In the genomic region with DNA sequence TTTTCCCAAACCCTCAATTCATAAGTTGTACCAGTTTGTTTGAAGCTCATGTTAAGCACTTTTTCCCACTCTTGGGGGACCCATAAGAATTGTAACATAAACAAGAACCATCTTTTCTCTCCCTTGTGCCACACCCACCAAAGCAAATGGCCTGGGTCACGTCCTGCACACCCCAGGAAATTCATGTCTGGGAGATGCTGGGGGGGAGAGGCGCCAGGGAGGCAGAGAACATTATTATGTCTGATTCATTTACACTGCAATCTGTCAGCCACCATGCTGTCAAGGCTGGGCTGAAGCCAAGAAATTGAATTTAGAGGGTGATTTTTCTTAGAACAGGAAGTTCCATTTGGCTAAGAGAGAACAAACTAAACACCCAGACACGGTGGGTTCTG, we compare ENCODE assay signal across 9 cellular contexts. TPM values are rescaled to one million over a fixed set of nuclear protein-coding genes. Genes with fewer than 3 reads are reported as not detected.
DNase-seq lines count a peak whose midpoint lies in the region; ATAC-seq, FAIRE-seq and TF ChIP-seq lines count a peak whose summit lies in the region.
"Had no signal": no experiment of that assay in that cellular context is flagged by ENCODE, and none has a peak within 500 bp of the region (broad histone marks: within the 10 kb centered on the region; RNA-seq: fewer than 3 reads in every experiment).

No MANE protein-coding gene starts in this region.

- no peaks in the 10 kb centered on the region for H3K27me3 ChIP-seq in sigmoid colon

- peak; percentile 14 for DNase-seq in GF-D8 (lab: John Stamatoyannopoulos, UW)
- peak; percentile 51 for DNase-seq in RCC 7860 (ENCODE audit: low spot score)
- peak; percentile 74 for DNase-seq in fibroblast of the aortic adventitia (ENCODE audit: low read depth)
- DNase-seq in sigmoid colon = no peak
- no peak for DNase-seq in SHP77 (lab: John Stamatoyannopoulos, UW)
- DNase-seq: stimulated activated naive CD4-positive, alpha-beta T cell had no signal

- no peak for TF ChIP-seq CTCF in fibroblast of the aortic adventitia (IDR thresholded peaks at IDR 0.05; ENCODE audit: insufficient read depth, low read length)
- TF ChIP-seq CTCF in sigmoid colon (IDR thresholded peaks at IDR 0.05) = no peak

- H3K4me1 ChIP-seq in sigmoid colon = peaks cover 0 to 42% (median 40%) of the 10 kb centered on the region in 4 donors

- ATAC-seq in HG03565 (IDR thresholded peaks at IDR 0.05; ENCODE audit: unreplicated experiment) (no peak), GM21447 (IDR thresholded peaks at IDR 0.05; ENCODE audit: unreplicated experiment) (no peak), HG03469 (IDR thresholded peaks at IDR 0.05; ENCODE audit: unreplicated experiment) (no peak)

- 22 to 30% methylated on average over 3 of the region's 3 CpGs for WGBS in sigmoid colon, 2 donors

- intact Hi-C loops in sigmoid colon (cut with DNase I) = loop anchor here (2.0 kb wide), 1 partner anchor 261 kb away; no protein-coding TSS in a partner anchor

- no peak for TF ChIP-seq EP300 in sigmoid colon (IDR thresholded peaks at IDR 0.05)

- H3K36me3 ChIP-seq in sigmoid colon = peaks cover 17 to 70% (median 44%) of the 10 kb centered on the region in 4 donors

- peak overlapping the region; percentile 59 to 76 (median 65) for H3K27ac ChIP-seq in sigmoid colon

- no peak for FAIRE-seq in RCC 7860 (lab: Jason Lieb, UNC)

- no peak overlapping the region for H3K4me3 ChIP-seq in fibroblast of the aortic adventitia (ENCODE audit: low read depth, low read length)
- no peak overlapping the region for H3K4me3 ChIP-seq in sigmoid colon

- H3K9me3 ChIP-seq in sigmoid colon = no peaks in the 10 kb centered on the region

- no peak for TF ChIP-seq POLR2A in sigmoid colon (IDR thresholded peaks at IDR 0.05)

RNA-seq across cellular contexts. Expression of a gene that starts 37.2 kb away (rescaled TPM):
- total RNA-seq in fibroblast of the aortic adventitia (ENCODE audit: low replicate concordance) (14.8 and 29.2 TPM in 2 replicates), sigmoid colon (10 to 100 TPM; 15.5 to 20.2 (median 17.9) TPM)
- 10 to 100 TPM in 1 of 3 donors, 1 to 10 TPM in 2; 8.1 to 14.0 (median 8.4) TPM for polyA plus RNA-seq in sigmoid colon

Comparison
In these comparisons a context has a peak if more than half of its experiments do, and no peak if none do; other contexts are left out.
1. DNase-seq: peak in GF-D8 (single experiment), RCC 7860 (single experiment) and fibroblast of the aortic adventitia (single experiment); none in sigmoid colon (single experiment) and SHP77 (0 of 2).